15 cellular contexts compared by ENCODE assay signal in the genomic region with DNA sequence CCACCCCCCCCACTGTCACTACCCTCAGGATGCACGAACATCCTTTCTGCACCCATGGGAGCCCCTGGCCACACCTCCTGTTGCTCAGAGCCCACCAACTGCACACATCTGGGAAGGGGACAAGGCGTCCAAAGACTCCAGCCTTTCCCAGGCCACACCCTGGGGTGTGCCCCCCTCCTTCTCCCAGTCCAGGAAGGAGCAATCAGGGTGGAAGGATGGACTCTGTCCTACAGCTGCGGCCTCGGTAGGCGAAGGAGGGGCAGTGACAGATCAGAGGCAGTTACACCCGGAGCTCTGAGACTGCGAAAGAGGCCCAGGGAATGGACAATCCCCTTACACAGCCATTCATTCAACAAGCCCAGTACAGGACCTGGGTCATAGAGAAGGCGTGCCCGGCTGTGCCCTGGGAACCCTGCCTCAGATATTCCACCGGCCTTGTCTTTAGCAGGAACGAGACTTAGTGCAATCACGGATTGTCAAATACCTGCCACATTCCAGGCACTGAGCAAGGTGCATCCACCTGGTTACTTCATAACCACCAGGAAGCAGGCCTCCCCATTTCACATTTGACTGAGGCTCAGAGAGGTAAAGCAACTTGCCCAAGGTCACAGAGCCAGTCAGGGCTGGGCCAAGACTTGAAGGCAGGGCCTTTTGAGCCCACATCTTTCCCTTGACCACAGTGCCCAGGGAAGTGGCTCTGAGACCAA. TPM values are rescaled to one million over a fixed set of nuclear protein-coding genes. Genes with fewer than 3 reads are reported as not detected.
DNase-seq lines count a peak whose midpoint lies in the region; ATAC-seq, FAIRE-seq and TF ChIP-seq lines count a peak whose summit lies in the region.
"Had no signal": no experiment of that assay in that cellular context is flagged by ENCODE, and none has a peak within 500 bp of the region (broad histone marks: within the 10 kb centered on the region; RNA-seq: fewer than 3 reads in every experiment).

No MANE protein-coding gene starts in this region.

- no peaks in the 10 kb centered on the region for H3K9me3 ChIP-seq in astrocyte (ENCODE audit: insufficient read depth, low read depth, low read length)
- no peaks in the 10 kb centered on the region for H3K9me3 ChIP-seq in right cardiac atrium (ENCODE audit: control insufficient read depth, low read length)
- H3K9me3 ChIP-seq: HAP-1 had no signal

- H3K4me1 Mint-ChIP-seq in astrocyte (ENCODE audit: low read depth, unreplicated experiment): peaks cover 48% of the 10 kb centered on the region
- H3K4me1 Mint-ChIP-seq: memory B cell had no signal

- peaks cover 55% of the 10 kb centered on the region for H3K4me1 ChIP-seq in astrocyte (ENCODE audit: insufficient read depth, low read length)
- peaks cover 55% of the 10 kb centered on the region for H3K4me1 ChIP-seq in right cardiac atrium (ENCODE audit: control insufficient read depth, insufficient read depth, low read length)
- H3K4me1 ChIP-seq: HAP-1 had no signal

- H3K36me3 ChIP-seq in astrocyte (ENCODE audit: insufficient read depth, low read length): peaks cover 4% of the 10 kb centered on the region

- FAIRE-seq in astrocyte (lab: Jason Lieb, UNC) (no peak), HTR-8/SVneo (lab: Jason Lieb, UNC) (no peak)

- 32% methylated on average over 12 of the region's 12 CpGs for WGBS in right cardiac atrium

- peak overlapping the region; percentile 60 for H3K9ac ChIP-seq in astrocyte (ENCODE audit: low read length)

- peak overlapping the region; percentile 41 for H3K27ac Mint-ChIP-seq in astrocyte (ENCODE audit: unreplicated experiment)
- H3K27ac Mint-ChIP-seq in activated naive CD4-positive, alpha-beta T cell treated with anti-CD3 and anti-CD28 coated beads, Interleukin-2, amount 50 U/mL, for 72 hours: no peak overlapping the region
- H3K27ac Mint-ChIP-seq: memory B cell; stimulated activated naive B cell treated with anti-CD40 and anti-IgM and Interleukin-4, amounts not matched to agents 10 μg/mL and 1 μg/mL and 100 μg/mL, for 72 hours had no signal

- H3K4me3 Mint-ChIP-seq in astrocyte (ENCODE audit: unreplicated experiment): no peak overlapping the region
- H3K4me3 Mint-ChIP-seq: memory B cell; stimulated activated naive B cell treated with anti-CD40 and anti-IgM and Interleukin-4, amounts not matched to agents 10 μg/mL and 1 μg/mL and 100 μg/mL, for 72 hours had no signal

- H3K27ac ChIP-seq in astrocyte (ENCODE audit: low read depth, low read length): peak overlapping the region; percentile 61
- peak overlapping the region; percentile 79 for H3K27ac ChIP-seq in right cardiac atrium (ENCODE audit: low read length)

- intact Hi-C loops in right cardiac atrium (cut with DNase I) (no loop called here), sciatic nerve (cut with DNase I) (no loop called here)

- no peaks in the 10 kb centered on the region for H3K9me3 Mint-ChIP-seq in astrocyte (ENCODE audit: unreplicated experiment)
- H3K9me3 Mint-ChIP-seq in activated naive CD4-positive, alpha-beta T cell treated with anti-CD3 and anti-CD28 coated beads, Interleukin-2, amount 50 U/mL, for 72 hours: no peaks in the 10 kb centered on the region
- H3K9me3 Mint-ChIP-seq: memory B cell; stimulated activated naive B cell treated with anti-CD40 and anti-IgM and Interleukin-4, amounts not matched to agents 10 μg/mL and 1 μg/mL and 100 μg/mL, for 72 hours had no signal

- TF ChIP-seq CTCF in AG10803 (conservative IDR thresholded peaks at IDR 0.05; ENCODE audit: low read length) (no peak), astrocyte (IDR thresholded peaks at IDR 0.05; ENCODE audit: insufficient read depth, low read depth, low read length) (no peak)

- H4K20me1 ChIP-seq in astrocyte (ENCODE audit: insufficient read depth, low read length): peaks cover 33% of the 10 kb centered on the region

- no peaks in the 10 kb centered on the region for H3K27me3 Mint-ChIP-seq in astrocyte (ENCODE audit: low read depth, unreplicated experiment)

- H3K4me2 ChIP-seq in astrocyte (ENCODE audit: low read length): peak overlapping the region; percentile 53

- peak; percentile 58 to 65 for ATAC-seq in right cardiac atrium
- ATAC-seq in sciatic nerve: peak; percentile 77
- no peak for ATAC-seq in activated naive CD4-positive, alpha-beta T cell treated with anti-CD3 and anti-CD28 coated beads, Interleukin-2, amount 50 U/mL, for 72 hours
- ATAC-seq: stimulated activated naive B cell treated with anti-CD40 and anti-IgM and Interleukin-4, amounts not matched to agents 10 μg/mL and 1 μg/mL and 100 μg/mL, for 72 hours had no signal

- DNase-seq in AG10803 (ENCODE audit: low read depth): peak; percentile 86
- DNase-seq in astrocyte (ENCODE audit: low read depth): no peak
- DNase-seq in right cardiac atrium: peak; percentile 84 to 92 (median 87)
- DNase-seq in sciatic nerve (ENCODE audit: low spot score): peak; percentile 71
- no peak for DNase-seq in HTR-8/SVneo (ENCODE audit: insufficient read length, low spot score)
- no peak for DNase-seq in epidermal melanocyte (ENCODE audit: insufficient read length, low spot score)
- no peak for DNase-seq in activated T-cell treated with anti-CD3 and anti-CD28 coated beads, Interleukin-2, amount 50 U/mL, for 1 hour
- no peak for DNase-seq in activated naive CD4-positive, alpha-beta T cell treated with anti-CD3 and anti-CD28 coated beads, Interleukin-2, amount 50 U/mL, for 72 hours (ENCODE audit: low spot score in 2 of 2)
- DNase-seq: GF-D8; NCI-H187; stimulated activated naive B cell treated with anti-CD40 and anti-IgM and Interleukin-4, amounts not matched to agents 10 μg/mL and 1 μg/mL and 100 μg/mL, for 72 hours; T1000 had no signal

- H3K27me3 ChIP-seq in astrocyte (ENCODE audit: insufficient read depth, low read length): no peaks in the 10 kb centered on the region
- H3K27me3 ChIP-seq in right cardiac atrium (ENCODE audit: control insufficient read depth, insufficient read depth): no peaks in the 10 kb centered on the region

- H3K4me3 ChIP-seq in AG10803 (ENCODE audit: low read length) (no peak overlapping the region), astrocyte (ENCODE audit: insufficient read depth, low read depth, low read length) (no peak overlapping the region), right cardiac atrium (ENCODE audit: low read length) (no peak overlapping the region)
- H3K4me3 ChIP-seq: HAP-1 had no signal

- H2AFZ ChIP-seq in astrocyte (ENCODE audit: low read depth, low read length): no peak overlapping the region

- H3K36me3 Mint-ChIP-seq in astrocyte (ENCODE audit: low read depth, unreplicated experiment): peaks cover 26% of the 10 kb centered on the region
- H3K36me3 Mint-ChIP-seq in activated naive CD4-positive, alpha-beta T cell treated with anti-CD3 and anti-CD28 coated beads, Interleukin-2, amount 50 U/mL, for 72 hours: no peaks in the 10 kb centered on the region
- H3K36me3 Mint-ChIP-seq: memory B cell; stimulated activated naive B cell treated with anti-CD40 and anti-IgM and Interleukin-4, amounts not matched to agents 10 μg/mL and 1 μg/mL and 100 μg/mL, for 72 hours had no signal

- peaks cover 94% of the 10 kb centered on the region for H3K79me2 ChIP-seq in astrocyte (ENCODE audit: insufficient read depth, low read length)

RNA-seq across cellular contexts. Expression of gene HSPG2, which starts 9.4 kb away (rescaled TPM):
- total RNA-seq in astrocyte (249 and 262 TPM in 2 replicates), right cardiac atrium (100 to 1,000 TPM; 320 to 659 (median 492) TPM), sciatic nerve (887 TPM)
- 257 TPM for polyA plus RNA-seq in right cardiac atrium
- 10 to 100 TPM in 1 of 2 donors, 1 to 10 TPM in 1; 9.2 to 37.3 TPM for total RNA-seq in activated naive CD4-positive, alpha-beta T cell treated with anti-CD3 and anti-CD28 coated beads, Interleukin-2, amount 50 U/mL, for 72 hours

RNA-seq across cellular contexts. Expression of gene CELA3B, which starts 49.1 kb away (rescaled TPM):
- total RNA-seq in astrocyte (not detected in 2 replicates), right cardiac atrium (under 1 TPM in 1 of 4 donors, not detected in 3; 0.53 TPM), sciatic nerve (1.2 TPM)
- polyA plus RNA-seq in right cardiac atrium: 0.09 TPM
- total RNA-seq in activated naive CD4-positive, alpha-beta T cell treated with anti-CD3 and anti-CD28 coated beads, Interleukin-2, amount 50 U/mL, for 72 hours: not detected
- total RNA-seq: activated CD8-positive, alpha-beta memory T cell treated with anti-CD3 and anti-CD28 coated beads for 36 hours had no signal

Comparison
In these comparisons a context has a peak if more than half of its experiments do, and no peak if none do; other contexts are left out.
1. DNase-seq: peak in AG10803 (single experiment), right cardiac atrium (3 of 3) and sciatic nerve (single experiment); none in astrocyte (single experiment), HTR-8/SVneo (single experiment), epidermal melanocyte (single experiment), activated T-cell treated with anti-CD3 and anti-CD28 coated beads, Interleukin-2, amount 50 U/mL, for 1 hour (single experiment) and activated naive CD4-positive, alpha-beta T cell treated with anti-CD3 and anti-CD28 coated beads, Interleukin-2, amount 50 U/mL, for 72 hours (0 of 2).
2. ATAC-seq: peak in right cardiac atrium (2 of 2) and sciatic nerve (single experiment); none in activated naive CD4-positive, alpha-beta T cell treated with anti-CD3 and anti-CD28 coated beads, Interleukin-2, amount 50 U/mL, for 72 hours (0 of 2).